In genomic region chr2:120247851-120248250, GRCh38 we compare ENCODE assay signal across 17 cellular contexts. TPM values are rescaled to one million over a fixed set of nuclear protein-coding genes. Genes with fewer than 3 reads are reported as not detected.
DNase-seq lines count a peak whose midpoint lies in the region; ATAC-seq, FAIRE-seq and TF ChIP-seq lines count a peak whose summit lies in the region.
"Had no signal": no experiment of that assay in that cellular context is flagged by ENCODE, and none has a peak within 500 bp of the region (broad histone marks: within the 10 kb centered on the region; RNA-seq: fewer than 3 reads in every experiment).

No MANE protein-coding gene starts in this region.

- DNase-seq in cardiac septum (ENCODE audit: low spot score) (peak; percentile 35), left cardiac atrium (no peak), left kidney (ENCODE audit: low read depth, low spot score) (peak; percentile 39), progenitor cell of endocrine pancreas (ENCODE audit: low spot score, unreplicated experiment) (no peak), urothelium cell line (ENCODE audit: low spot score) (no peak), caudate nucleus (lab: John Stamatoyannopoulos, UW) (no peak), NCI-H2196 (lab: John Stamatoyannopoulos, UW; ENCODE audit: unreplicated experiment) (no peak)
- no peak for DNase-seq in activated CD8-positive, alpha-beta memory T cell treated with anti-CD3 and anti-CD28 coated beads, Interleukin-2, amount 10 ng/mL, durations not matched to agents 7 days and 5 days
- DNase-seq: ACHN; CD8-positive, alpha-beta T cell; COR-L47; DND-41; GDM1; HCEC 1CT; HFFc6 had no signal

- intact Hi-C loops in cardiac septum (cut with DNase I): no loop called here
- intact Hi-C loops in left cardiac atrium (cut with DNase I): no loop called here

- CTCF ChIA-PET in activated CD8-positive, alpha-beta memory T cell treated with anti-CD3 and anti-CD28 coated beads, Interleukin-2, amount 10 ng/mL, durations not matched to agents 7 days and 5 days (lab: Charles Lee): interaction anchor here (1.1 kb wide), 1 partner anchor 73 kb away, joined by 4 read pairs; no protein-coding TSS in a partner anchor

- peak overlapping the region; percentile 62 for H3K27ac Mint-ChIP-seq in progenitor cell of endocrine pancreas
- H3K27ac Mint-ChIP-seq in activated CD8-positive, alpha-beta memory T cell treated with anti-CD3 and anti-CD28 coated beads, Interleukin-2, amount 10 ng/mL, durations not matched to agents 7 days and 5 days: no peak overlapping the region
- H3K27ac Mint-ChIP-seq: CD8-positive, alpha-beta T cell; HFFc6 had no signal

- H3K4me3 Mint-ChIP-seq in progenitor cell of endocrine pancreas (ENCODE audit: low read depth): no peak overlapping the region
- no peak overlapping the region for H3K4me3 Mint-ChIP-seq in activated CD8-positive, alpha-beta memory T cell treated with anti-CD3 and anti-CD28 coated beads, Interleukin-2, amount 10 ng/mL, durations not matched to agents 7 days and 5 days
- H3K4me3 Mint-ChIP-seq: CD8-positive, alpha-beta T cell; HFFc6 had no signal

- no peak overlapping the region for H3K27ac ChIP-seq in caudate nucleus (ENCODE audit: low read depth, low read length)

- peaks cover 30% of the 10 kb centered on the region for H3K27me3 Mint-ChIP-seq in progenitor cell of endocrine pancreas
- peaks cover 20% of the 10 kb centered on the region for H3K27me3 Mint-ChIP-seq in activated CD8-positive, alpha-beta memory T cell treated with anti-CD3 and anti-CD28 coated beads, Interleukin-2, amount 10 ng/mL, durations not matched to agents 7 days and 5 days

- peaks cover 20% of the 10 kb centered on the region for H3K4me1 Mint-ChIP-seq in progenitor cell of endocrine pancreas (ENCODE audit: low read depth)
- H3K4me1 Mint-ChIP-seq in activated CD8-positive, alpha-beta memory T cell treated with anti-CD3 and anti-CD28 coated beads, Interleukin-2, amount 10 ng/mL, durations not matched to agents 7 days and 5 days: peaks cover 31% of the 10 kb centered on the region

- ATAC-seq in left cardiac atrium: no peak
- no peak for ATAC-seq in activated CD8-positive, alpha-beta memory T cell treated with anti-CD3 and anti-CD28 coated beads, Interleukin-2, amount 10 ng/mL, durations not matched to agents 7 days and 5 days
- ATAC-seq: CD8-positive, alpha-beta T cell had no signal

- H3K36me3 Mint-ChIP-seq in progenitor cell of endocrine pancreas (ENCODE audit: insufficient read depth): no peaks in the 10 kb centered on the region
- H3K36me3 Mint-ChIP-seq in activated CD8-positive, alpha-beta memory T cell treated with anti-CD3 and anti-CD28 coated beads, Interleukin-2, amount 10 ng/mL, durations not matched to agents 7 days and 5 days: peaks cover 2% of the 10 kb centered on the region

- peak; percentile 55 for FAIRE-seq in urothelium cell line (lab: Jason Lieb, UNC)
- FAIRE-seq: D721Med, GM12892 had no signal

- H3K9me3 Mint-ChIP-seq in progenitor cell of endocrine pancreas (ENCODE audit: low read depth): peaks cover 5% of the 10 kb centered on the region
- H3K9me3 Mint-ChIP-seq in activated CD8-positive, alpha-beta memory T cell treated with anti-CD3 and anti-CD28 coated beads, Interleukin-2, amount 10 ng/mL, durations not matched to agents 7 days and 5 days (ENCODE audit: low read depth): peaks cover 5% of the 10 kb centered on the region
- H3K9me3 Mint-ChIP-seq: CD8-positive, alpha-beta T cell; HFFc6 had no signal

- no peak for TF ChIP-seq CTCF in progenitor cell of endocrine pancreas (IDR thresholded peaks at IDR 0.05; ENCODE audit: unreplicated experiment)

RNA-seq across cellular contexts. Expression of gene RALB, which starts 4.8 kb away (rescaled TPM):
- 49.9 TPM for total RNA-seq in cardiac septum
- 10 to 100 TPM; 52.5 to 54.7 TPM for total RNA-seq in left cardiac atrium
- total RNA-seq in progenitor cell of endocrine pancreas: 26.6 and 30.5 TPM in 2 replicates
- 10 to 100 TPM; 36.7 to 41.8 TPM for total RNA-seq in activated CD8-positive, alpha-beta memory T cell treated with anti-CD3 and anti-CD28 coated beads, Interleukin-2, amount 10 ng/mL, durations not matched to agents 7 days and 5 days

RNA-seq across cellular contexts. Expression of gene TMEM185B, which starts 24.7 kb away (rescaled TPM):
- total RNA-seq in cardiac septum (22.7 TPM), left cardiac atrium (10 to 100 TPM; 22.2 to 24.7 TPM), progenitor cell of endocrine pancreas (19.9 and 20.3 TPM in 2 replicates)
- total RNA-seq in activated CD8-positive, alpha-beta memory T cell treated with anti-CD3 and anti-CD28 coated beads, Interleukin-2, amount 10 ng/mL, durations not matched to agents 7 days and 5 days: 10 to 100 TPM; 20.3 to 21.4 TPM

Comparison
In these comparisons a context has a peak if more than half of its experiments do, and no peak if none do; other contexts are left out.
1. DNase-seq: peak in cardiac septum (single experiment) and left kidney (single experiment); none in left cardiac atrium (single experiment), progenitor cell of endocrine pancreas (single experiment), urothelium cell line (single experiment), activated CD8-positive, alpha-beta memory T cell treated with anti-CD3 and anti-CD28 coated beads, Interleukin-2, amount 10 ng/mL, durations not matched to agents 7 days and 5 days (single experiment), caudate nucleus (0 of 61) and NCI-H2196 (single experiment).